In genomic region chr15:77533530-77533929, GRCh38 we compare ENCODE assay signal across 23 cellular contexts.
A peak's percentile ranks its signal among the peaks of the same experiment; 100 is the strongest.
DNase-seq lines count a peak whose midpoint lies in the region; ATAC-seq and TF ChIP-seq lines count a peak whose summit lies in the region.
"Had no signal": no experiment of that assay in that cellular context is flagged by ENCODE, and none has a peak within 500 bp of the region (broad histone marks: within the 10 kb centered on the region; RNA-seq: fewer than 3 reads in every experiment).

No MANE protein-coding gene starts in this region.

- no peaks in the 10 kb centered on the region for H3K36me3 ChIP-seq in hepatocyte (replicated peaks; ENCODE audit: insufficient read depth, low read depth)
- H3K36me3 ChIP-seq in suprapubic skin: no peaks in the 10 kb centered on the region
- H3K36me3 ChIP-seq in HAP-1 (replicated peaks): no peaks in the 10 kb centered on the region
- H3K36me3 ChIP-seq: BLaER1, heart left ventricle, right atrium auricular region, stomach, upper lobe of left lung had no signal

- H3K27me3 Mint-ChIP-seq in neural crest cell (ENCODE audit: low read depth): no peaks in the 10 kb centered on the region

- H3K27ac ChIP-seq in hepatocyte (peak overlapping the region; percentile 60), suprapubic skin (no peak overlapping the region)
- H3K27ac ChIP-seq: A549, BLaER1, heart left ventricle, right atrium auricular region, stomach, upper lobe of left lung had no signal

- in situ Hi-C loops in HAP-1 (cut with MboI; ENCODE audit: low sequenced_read_pairs): no loop called here

- no peaks in the 10 kb centered on the region for H3K9me2 ChIP-seq in hepatocyte (replicated peaks; ENCODE audit: insufficient read depth)

- peak overlapping the region; percentile 72 for H3K27ac Mint-ChIP-seq in neural crest cell (ENCODE audit: unreplicated experiment)

- DNase-seq in ELF-1 (ENCODE audit: low read depth, low spot score) (peak; percentile 54), SK-N-DZ (ENCODE audit: low spot score) (peak; percentile 58), hepatocyte (ENCODE audit: low spot score) (peak; percentile 43), neural crest cell (ENCODE audit: low read depth, low spot score) (no peak), suprapubic skin (ENCODE audit: low spot score in 2 of 2) (no peak), HAP-1 (ENCODE audit: low spot score in 2 of 2) (no peak), posterior vena cava (ENCODE audit: low spot score) (no peak)
- DNase-seq: activated naive CD4-positive, alpha-beta T cell treated with Interleukin-2 at 50 U/mL for 16 hours; activated T-cell treated with anti-CD3 and anti-CD28 coated beads, Interleukin-2, amount 50 U/mL, for 4 hours; Calu3; HCEC 1CT; NCI-H1694 treated with DMSO at 0.1 percent for 48 hours; NCI-H2171 treated with DMSO at 0.1 percent for 48 hours; NCI-H748 treated with DMSO at 0.1 percent for 48 hours; Right ventricle myocardium superior; upper lobe of left lung had no signal

- H3K4me3 Mint-ChIP-seq in neural crest cell: peak overlapping the region; percentile 65
- H3K4me3 Mint-ChIP-seq: activated T-cell treated with anti-CD3 and anti-CD28 coated beads, Interleukin-2, amount 50 U/mL, for 4 hours had no signal

- no peaks in the 10 kb centered on the region for H3K27me3 ChIP-seq in hepatocyte
- no peaks in the 10 kb centered on the region for H3K27me3 ChIP-seq in suprapubic skin
- H3K27me3 ChIP-seq in HAP-1 (ENCODE audit: low read depth): no peaks in the 10 kb centered on the region
- H3K27me3 ChIP-seq: BLaER1, dorsolateral prefrontal cortex, heart left ventricle, right atrium auricular region, upper lobe of left lung had no signal

- no peak overlapping the region for H2AFZ ChIP-seq in hepatocyte

- H3K4me1 ChIP-seq in hepatocyte (ENCODE audit: insufficient read depth): peaks cover 18% of the 10 kb centered on the region
- peaks cover 12% of the 10 kb centered on the region for H3K4me1 ChIP-seq in suprapubic skin
- H3K4me1 ChIP-seq in HAP-1: peaks cover 8% of the 10 kb centered on the region
- H3K4me1 ChIP-seq: A549 had no signal

- H3K9me3 Mint-ChIP-seq in neural crest cell: no peaks in the 10 kb centered on the region
- H3K9me3 Mint-ChIP-seq: activated T-cell treated with anti-CD3 and anti-CD28 coated beads, Interleukin-2, amount 50 U/mL, for 4 hours had no signal

- TF ChIP-seq CTCF in hepatocyte (IDR thresholded peaks at IDR 0.05; ENCODE audit: poor library complexity): no peak
- no peak for TF ChIP-seq CTCF in neural crest cell (conservative IDR thresholded peaks at IDR 0.05)
- TF ChIP-seq CTCF in suprapubic skin (IDR thresholded peaks at IDR 0.05): no peak

- peaks cover 84% of the 10 kb centered on the region for H3K4me1 Mint-ChIP-seq in neural crest cell

- no peak for TF ChIP-seq EP300 in suprapubic skin (IDR thresholded peaks at IDR 0.05)

- H4K20me1 ChIP-seq in hepatocyte (ENCODE audit: insufficient read depth, poor library complexity, severe bottlenecking): no peaks in the 10 kb centered on the region
- H4K20me1 ChIP-seq: BLaER1 had no signal

- 12% methylated on average over 2 of the region's 4 CpGs for WGBS in hepatocyte (ENCODE audit: low lambda C conversion rate, missing lambda C conversion rate)
- WGBS in suprapubic skin: 28% methylated on average over 4 of the region's 4 CpGs

- H3K9me3 ChIP-seq in hepatocyte (ENCODE audit: low read depth) (no peaks in the 10 kb centered on the region), suprapubic skin (no peaks in the 10 kb centered on the region), HAP-1 (no peaks in the 10 kb centered on the region)
- H3K9me3 ChIP-seq: A549, BLaER1, heart left ventricle, right atrium auricular region, stomach, upper lobe of left lung had no signal

- intact Hi-C loops in posterior vena cava (cut with DNase I): no loop called here

- H3K79me2 ChIP-seq in hepatocyte: no peaks in the 10 kb centered on the region

- no peak for ATAC-seq in GM21381 (IDR thresholded peaks at IDR 0.05; ENCODE audit: unreplicated experiment)
- ATAC-seq: A549; activated T-cell treated with anti-CD3 and anti-CD28 coated beads, Interleukin-2, amount 50 U/mL, for 4 hours; heart left ventricle had no signal

- H3K4me3 ChIP-seq in hepatocyte (no peak overlapping the region), suprapubic skin (no peak overlapping the region), HAP-1 (no peak overlapping the region)
- H3K4me3 ChIP-seq: A549, BLaER1, dorsolateral prefrontal cortex, heart left ventricle, right atrium auricular region, stomach, upper lobe of left lung had no signal

- no peaks in the 10 kb centered on the region for H3K36me3 Mint-ChIP-seq in neural crest cell (ENCODE audit: low read depth)

- no peak for TF ChIP-seq POLR2A in suprapubic skin (IDR thresholded peaks at IDR 0.05)

- peak overlapping the region; percentile 21 for H3K4me2 ChIP-seq in hepatocyte
- H3K4me2 ChIP-seq: A549, BLaER1 had no signal

Comparison
In these comparisons a context has a peak if more than half of its experiments do, and no peak if none do; other contexts are left out.
1. DNase-seq: peak in ELF-1 (single experiment), SK-N-DZ (single experiment) and hepatocyte (single experiment); none in neural crest cell (single experiment), suprapubic skin (0 of 2), HAP-1 (0 of 2) and posterior vena cava (single experiment).